15 cellular contexts compared by ENCODE assay signal in genomic region chr1:218079379-218079778, GRCh38.
"Had no signal": no experiment of that assay in that cellular context is flagged by ENCODE, and none has a peak within 500 bp of the region (broad histone marks: within the 10 kb centered on the region; RNA-seq: fewer than 3 reads in every experiment).

No MANE protein-coding gene starts in this region.

- H3K36me3 ChIP-seq: gastrocnemius medialis, suprapubic skin, WERI-Rb-1 had no signal

- H3K27ac ChIP-seq: gastrocnemius medialis, suprapubic skin, WERI-Rb-1 had no signal

- DNase-seq: activated CD4-positive, alpha-beta memory T cell treated with anti-CD3 and anti-CD28 coated beads for 36 hours; activated naive CD4-positive, alpha-beta T cell treated with anti-CD3 and anti-CD28 coated beads, Interleukin-2, amount 10 ng/mL, durations not matched to agents 7 days and 5 days; activated T-cell treated with anti-CD3 and anti-CD28 coated beads, Interleukin-2, amount 50 U/mL, for 24 hours; erythroblast; gastrocnemius medialis; mesenchymal stem cell; naive thymus-derived CD8-positive, alpha-beta T cell; nucleus accumbens; posterior cingulate gyrus; stimulated activated naive CD8-positive, alpha-beta T cell treated with anti-CD3 and anti-CD28 coated beads, Interleukin-15, Interleukin-2, amounts not matched to agents 100 U/mL and 50 U/mL, for 24 hours; WERI-Rb-1 had no signal

- H3K9me3 ChIP-seq: gastrocnemius medialis, suprapubic skin had no signal

- H3K4me1 ChIP-seq: gastrocnemius medialis, suprapubic skin had no signal

- H3K27ac Mint-ChIP-seq: activated CD4-positive, alpha-beta memory T cell treated with anti-CD3 and anti-CD28 coated beads for 36 hours; activated naive CD4-positive, alpha-beta T cell treated with anti-CD3 and anti-CD28 coated beads, Interleukin-2, amount 10 ng/mL, durations not matched to agents 7 days and 5 days; activated T-cell treated with anti-CD3 and anti-CD28 coated beads, Interleukin-2, amount 50 U/mL, for 24 hours; dendritic cell treated with granulocyte-macrophage colony-stimulating factor and Interleukin-4, amounts not matched to agents 40 ng/mL and 50 ng/mL, for 4 days; naive thymus-derived CD8-positive, alpha-beta T cell; type B pancreatic cell had no signal

- H3K4me3 ChIP-seq: gastrocnemius medialis, suprapubic skin had no signal

- H3K27me3 ChIP-seq: gastrocnemius medialis, suprapubic skin had no signal

- H3K27me3 Mint-ChIP-seq: activated CD4-positive, alpha-beta memory T cell treated with anti-CD3 and anti-CD28 coated beads for 36 hours; activated naive CD4-positive, alpha-beta T cell treated with anti-CD3 and anti-CD28 coated beads, Interleukin-2, amount 10 ng/mL, durations not matched to agents 7 days and 5 days; activated T-cell treated with anti-CD3 and anti-CD28 coated beads, Interleukin-2, amount 50 U/mL, for 24 hours; dendritic cell treated with granulocyte-macrophage colony-stimulating factor and Interleukin-4, amounts not matched to agents 40 ng/mL and 50 ng/mL, for 4 days had no signal

- H3K4me3 Mint-ChIP-seq: activated CD4-positive, alpha-beta memory T cell treated with anti-CD3 and anti-CD28 coated beads for 36 hours; activated naive CD4-positive, alpha-beta T cell treated with anti-CD3 and anti-CD28 coated beads, Interleukin-2, amount 10 ng/mL, durations not matched to agents 7 days and 5 days; activated T-cell treated with anti-CD3 and anti-CD28 coated beads, Interleukin-2, amount 50 U/mL, for 24 hours; dendritic cell treated with granulocyte-macrophage colony-stimulating factor and Interleukin-4, amounts not matched to agents 40 ng/mL and 50 ng/mL, for 4 days; naive thymus-derived CD8-positive, alpha-beta T cell; type B pancreatic cell had no signal

- H3K4me1 Mint-ChIP-seq: activated naive CD4-positive, alpha-beta T cell treated with anti-CD3 and anti-CD28 coated beads, Interleukin-2, amount 10 ng/mL, durations not matched to agents 7 days and 5 days; naive thymus-derived CD8-positive, alpha-beta T cell had no signal

- H3K9me3 Mint-ChIP-seq: activated CD4-positive, alpha-beta memory T cell treated with anti-CD3 and anti-CD28 coated beads for 36 hours; type B pancreatic cell had no signal

- ATAC-seq: gastrocnemius medialis; naive thymus-derived CD8-positive, alpha-beta T cell; sciatic nerve; stimulated activated naive CD8-positive, alpha-beta T cell treated with anti-CD3 and anti-CD28 coated beads, Interleukin-15, Interleukin-2, amounts not matched to agents 100 U/mL and 50 U/mL, for 24 hours had no signal

- H3K36me3 Mint-ChIP-seq: activated CD4-positive, alpha-beta memory T cell treated with anti-CD3 and anti-CD28 coated beads for 36 hours; activated naive CD4-positive, alpha-beta T cell treated with anti-CD3 and anti-CD28 coated beads, Interleukin-2, amount 10 ng/mL, durations not matched to agents 7 days and 5 days; type B pancreatic cell had no signal
